In genomic region chr6:12309070-12309469, GRCh38 we compare ENCODE assay signal across 35 cellular contexts. TPM values are rescaled to one million over a fixed set of nuclear protein-coding genes. Genes with fewer than 3 reads are reported as not detected.
DNase-seq lines count a peak whose midpoint lies in the region; ATAC-seq, FAIRE-seq and TF ChIP-seq lines count a peak whose summit lies in the region.
"Had no signal": no experiment of that assay in that cellular context is flagged by ENCODE, and none has a peak within 500 bp of the region (broad histone marks: within the 10 kb centered on the region; RNA-seq: fewer than 3 reads in every experiment).

No MANE protein-coding gene starts in this region.

- H3K36me3 ChIP-seq in HepG2 (replicated peaks in 1 of 2; ENCODE audit: control insufficient read depth in 1 of 2, insufficient read depth in 2 of 2, low read length in 2 of 2) (no peaks in the 10 kb centered on the region), right lobe of liver (no peaks in the 10 kb centered on the region), Panc1 (ENCODE audit: control insufficient read depth, insufficient read depth, low read length) (no peaks in the 10 kb centered on the region), esophagus muscularis mucosa (no peaks in the 10 kb centered on the region)
- H3K36me3 ChIP-seq: BE2C; BLaER1; BLaER1 treated with 17β-estradiol and CSF1 and Interleukin-3, amounts not matched to agents 10 nM and 100 nM had no signal

- intact Hi-C loops in HepG2 (cut with micrococcal nuclease; ENCODE audit: unreplicated experiment) (no loop called here), right lobe of liver (cut with DNase I) (no loop called here), Panc1 (cut with micrococcal nuclease; ENCODE audit: unreplicated experiment) (no loop called here), esophagus muscularis mucosa (cut with DNase I) (no loop called here), sciatic nerve (cut with DNase I) (no loop called here)

- H3K27ac ChIP-seq in HepG2 (ENCODE audit: extremely low read length, insufficient read depth, low read length) (no peak overlapping the region), right lobe of liver (no peak overlapping the region), A549 (peak overlapping the region; percentile 92 to 98), Panc1 (ENCODE audit: low read length) (peak overlapping the region; percentile 83; the same call in 1 of the 2 replicates), esophagus muscularis mucosa (replicated peaks in 1 of 4) (no peak overlapping the region)
- H3K27ac ChIP-seq: 22Rv1; BLaER1; BLaER1 treated with 17β-estradiol and CSF1 and Interleukin-3, amounts not matched to agents 10 nM and 100 nM; C4-2B had no signal

- H4K20me1 ChIP-seq in HepG2 (ENCODE audit: insufficient read depth, low read length), result no peaks in the 10 kb centered on the region
- H4K20me1 ChIP-seq: BLaER1; BLaER1 treated with 17β-estradiol and CSF1 and Interleukin-3, amounts not matched to agents 10 nM and 100 nM had no signal

- ATAC-seq in HepG2 (no peak), right lobe of liver (no peak), A549 (no peak), Panc1 (no peak), sciatic nerve (no peak)
- ATAC-seq: CD8-positive, alpha-beta T cell had no signal

- DNase-seq in HepG2 (ENCODE audit: low spot score), result no peak
- DNase-seq in right lobe of liver, result no peak
- DNase-seq in A549 (ENCODE audit: low read depth in 1 of 2, low spot score in 1 of 2), result peak in 1 of 2 experiments; percentile 52
- no peak for DNase-seq in Panc1 (ENCODE audit: low read depth, low spot score)
- peak; percentile 14 for DNase-seq in esophagus muscularis mucosa (ENCODE audit: extremely low spot score)
- DNase-seq in sciatic nerve (ENCODE audit: low spot score), result no peak
- DNase-seq in NCI-H2171 treated with DMSO at 0.1 percent for 48 hours (lab: John Stamatoyannopoulos, UW), result no peak
- DNase-seq in ureter (ENCODE audit: low spot score), result no peak
- DNase-seq: 8988T; ACHN; AML-193; BE2C; C1 segment of cervical spinal cord; Caco-2; Calu3; CD4-positive, alpha-beta memory T cell; CD4-positive, alpha-beta T cell; CD4-positive, CD25-positive, alpha-beta regulatory T cell; CD8-positive, alpha-beta memory T cell; CD8-positive, alpha-beta T cell; COR-L47; DMS 273 treated with DMSO at 0.1 percent for 48 hours; DMS153; DMS53; DMS79; DMS79 treated with DMSO at 0.1 percent for 48 hours; DND-41; EL had no signal

- H3K27me3 ChIP-seq in HepG2 (ENCODE audit: control insufficient read depth in 1 of 2, insufficient read depth in 2 of 2, low read length in 2 of 2) (no peaks in the 10 kb centered on the region), right lobe of liver (no peaks in the 10 kb centered on the region), Panc1 (ENCODE audit: control insufficient read depth, insufficient read depth, low read length) (no peaks in the 10 kb centered on the region), esophagus muscularis mucosa (no peaks in the 10 kb centered on the region)
- H3K27me3 ChIP-seq: BE2C; BLaER1; BLaER1 treated with 17β-estradiol and CSF1 and Interleukin-3, amounts not matched to agents 10 nM and 100 nM had no signal

- in situ Hi-C loops in HepG2 (cut with HindIII; ENCODE audit: extremely low pct_ligation_motif_present, low pct_unique_long_range_greater_than_20kb) (no loop called here), Panc1 (cut with HindIII; ENCODE audit: low pct_unique_long_range_greater_than_20kb, low sequenced_read_pairs) (no loop called here)

- H3K9me3 ChIP-seq in HepG2 (ENCODE audit: low read length), result no peaks in the 10 kb centered on the region
- H3K9me3 ChIP-seq in right lobe of liver, result no peaks in the 10 kb centered on the region
- no peaks in the 10 kb centered on the region for H3K9me3 ChIP-seq in A549
- no peaks in the 10 kb centered on the region for H3K9me3 ChIP-seq in Panc1 (ENCODE audit: control insufficient read depth, insufficient read depth, low read depth, low read length)
- H3K9me3 ChIP-seq in esophagus muscularis mucosa, result no peaks in the 10 kb centered on the region
- H3K9me3 ChIP-seq: BE2C, BLaER1, Caco-2 had no signal

- H3K4me1 ChIP-seq in HepG2 (ENCODE audit: insufficient read depth, low read length) (no peaks in the 10 kb centered on the region), right lobe of liver (no peaks in the 10 kb centered on the region), A549 (peaks cover 66% of the 10 kb centered on the region), Panc1 (ENCODE audit: control insufficient read depth, insufficient read depth, low read length) (peaks cover 16% of the 10 kb centered on the region), esophagus muscularis mucosa (peaks cover 0 to 2% (median 0%) of the 10 kb centered on the region in 4 donors)
- H3K4me1 ChIP-seq: BE2C, BLaER1, Caco-2 had no signal

- BruUV-seq in HepG2 (replicated peaks; lab: Mats Ljungman, UMichigan) (no TSS peak), Panc1 (replicated peaks; lab: Mats Ljungman, UMichigan) (no TSS peak)

- no peak for TF ChIP-seq POLR2A in HepG2 (IDR thresholded peaks at IDR 0.05; ENCODE audit: insufficient read depth in 1 of 2, low read depth in 2 of 2, low read length in 2 of 2)
- TF ChIP-seq POLR2A in right lobe of liver (IDR thresholded peaks at IDR 0.05), result no peak
- TF ChIP-seq POLR2A in A549 (IDR thresholded peaks at IDR 0.05; ENCODE audit: low read length), result no peak
- TF ChIP-seq POLR2A in esophagus muscularis mucosa (IDR thresholded peaks at IDR 0.05; ENCODE audit: low read depth), result no peak

- H3K4me2 ChIP-seq in HepG2 (ENCODE audit: low read depth, low read length) (no peak overlapping the region), A549 (peak overlapping the region; percentile 73)
- H3K4me2 ChIP-seq: BLaER1; BLaER1 treated with 17β-estradiol and CSF1 and Interleukin-3, amounts not matched to agents 10 nM and 100 nM had no signal

- POLR2A ChIA-PET in HepG2 (lab: Yijun Ruan, JAX) (no interaction called here), A549 (lab: Yijun Ruan, JAX) (interaction anchor here (0.6 kb wide), 1 partner anchor 15 kb away, joined by 5 read pairs; no protein-coding TSS in a partner anchor), Panc1 (lab: Charles Lee) (no interaction called here)

- no peak for TF ChIP-seq EP300 in HepG2 (IDR thresholded peaks at IDR 0.05; ENCODE audit: low read depth in 2 of 2, low read length in 2 of 2)
- TF ChIP-seq EP300 in HepG2 (CRISPR knock-in tag; IDR thresholded peaks at IDR 0.05; ENCODE audit: borderline replicate concordance), result no peak
- no peak for TF ChIP-seq EP300 in A549 (IDR thresholded peaks at IDR 0.05)
- no peak for TF ChIP-seq EP300 in esophagus muscularis mucosa (IDR thresholded peaks at IDR 0.05)

- CTCF ChIA-PET in HepG2 (lab: Yijun Ruan, JAX; ENCODE audit: low intra/inter-chr PET ratio, low total read pairs), result no interaction called here
- CTCF ChIA-PET in A549 (lab: Yijun Ruan, JAX), result interaction anchor here (1.0 to 2.6 kb wide), 6 partner anchors 11 to 297 kb away, joined by 3 to 17 read pairs (median 4); no protein-coding TSS in a partner anchor
- CTCF ChIA-PET in Panc1 (lab: Charles Lee), result no interaction called here

- H3K4me3 ChIP-seq in HepG2 (replicated peaks in 1 of 3; ENCODE audit: insufficient read depth in 1 of 3, low read depth in 2 of 3, low read length in 3 of 3) (no peak overlapping the region), right lobe of liver (no peak overlapping the region), A549 (peak overlapping the region; percentile 58), Panc1 (ENCODE audit: low read depth in 2 of 2, low read length in 2 of 2) (no peak overlapping the region), esophagus muscularis mucosa (no peak overlapping the region)
- H3K4me3 ChIP-seq: BLaER1; BLaER1 treated with 17β-estradiol and CSF1 and Interleukin-3, amounts not matched to agents 10 nM and 100 nM had no signal

- WGBS in HepG2 (ENCODE audit: low lambda C conversion rate), result 71% methylated on average over 2 of the region's 2 CpGs
- 100% methylated on average over 2 of the region's 2 CpGs for WGBS in right lobe of liver (ENCODE audit: insufficient coverage, low coverage, low lambda C conversion rate, missing lambda C conversion rate)
- 86% methylated on average over 2 of the region's 2 CpGs for WGBS in A549 (ENCODE audit: missing lambda C conversion rate)
- 100% methylated on average over 2 of the region's 2 CpGs for WGBS in esophagus muscularis mucosa

- H3K79me2 ChIP-seq in HepG2 (ENCODE audit: insufficient read depth, low read length), result no peaks in the 10 kb centered on the region

- no peak overlapping the region for H3K9ac ChIP-seq in HepG2 (ENCODE audit: insufficient read depth, low read depth, low read length)
- H3K9ac ChIP-seq: BLaER1; BLaER1 treated with 17β-estradiol and CSF1 and Interleukin-3, amounts not matched to agents 10 nM and 100 nM had no signal

- FAIRE-seq in HepG2 (lab: Jason Lieb, UNC), result no peak
- no peak for FAIRE-seq in A549 (lab: Jason Lieb, UNC)
- FAIRE-seq: A204.1, D721Med had no signal

- TF ChIP-seq RAD21 in HepG2 (CRISPR knock-in tag; IDR thresholded peaks at IDR 0.05) (no peak), A549 (conservative IDR thresholded peaks at IDR 0.05 in 1 of 2, IDR thresholded peaks at IDR 0.05 in 1 of 2) (no peak)

- TF ChIP-seq CTCF in HepG2 (CRISPR knock-in tag; IDR thresholded peaks at IDR 0.05) (no peak), right lobe of liver (IDR thresholded peaks at IDR 0.05) (no peak), A549 (IDR thresholded peaks at IDR 0.05) (no peak), Panc1 (IDR thresholded peaks at IDR 0.05) (no peak), esophagus muscularis mucosa (IDR thresholded peaks at IDR 0.05) (no peak)

- H2AFZ ChIP-seq in HepG2 (ENCODE audit: low read length), result no peak overlapping the region

RNA-seq across cellular contexts. Expression of gene EDN1, which starts 18.9 kb away (rescaled TPM):
- total RNA-seq in HepG2 (2016; rRNA removed; fragmentation: Illumina TruSeq; extraction: Trizol), result 0.15 and 0.21 TPM in 2 replicates
- total RNA-seq in HepG2 (2016; cell fraction: cytosol; rRNA removed; fragmentation: Illumina TruSeq; extraction: Trizol; ENCODE audit: low read depth), result 0.10 TPM in 1 of 2 replicates, not detected in the other
- 0.22 TPM in 1 of 2 replicates, not detected in the other for total RNA-seq in HepG2 (2016; cell fraction: insoluble cytoplasmic fraction; rRNA removed; fragmentation: Illumina TruSeq; extraction: Trizol)
- 0.07 and 0.22 TPM in 2 replicates for total RNA-seq in HepG2 (2016; cell fraction: membrane; rRNA removed; fragmentation: Illumina TruSeq; extraction: Trizol)
- total RNA-seq in HepG2 (2016; cell fraction: nucleus; rRNA removed; fragmentation: Illumina TruSeq; extraction: Trizol), result 0.25 and 0.53 TPM in 2 replicates
- 0.78 and 1.2 TPM in 2 replicates for polyA plus RNA-seq in HepG2 (2011; rRNA removed)
- polyA plus RNA-seq in HepG2 (2011; cell fraction: cytosol; rRNA removed), result 0.50 and 0.72 TPM in 2 replicates
- polyA plus RNA-seq in HepG2 (2011; cell fraction: nucleus; rRNA removed), result 1.3 TPM in 2 replicates
- polyA plus RNA-seq in HepG2 (2012), result 6.0 and 7.3 TPM in 2 replicates
- not detected in 2 replicates for polyA plus RNA-seq in HepG2 (2016; cell fraction: cytosol; fragmentation: Illumina TruSeq; extraction: Trizol; ENCODE audit: low read depth)
- polyA plus RNA-seq in HepG2 (2016; cell fraction: insoluble cytoplasmic fraction; fragmentation: Illumina TruSeq; extraction: Trizol; ENCODE audit: low read depth), result not detected in 2 replicates
- not detected in 2 replicates for polyA plus RNA-seq in HepG2 (2016; cell fraction: membrane; fragmentation: Illumina TruSeq; extraction: Trizol; ENCODE audit: low read depth)
- 0.90 and 1.3 TPM in 2 replicates for polyA plus RNA-seq in HepG2 (2016; cell fraction: nucleus; fragmentation: Illumina TruSeq; extraction: Trizol; ENCODE audit: insufficient read depth, low read depth)
- 1.0 TPM in 2 replicates for polyA minus RNA-seq in HepG2 (2011; rRNA and poly(A)+ RNA removed; ENCODE audit: low replicate concordance)
- polyA minus RNA-seq in HepG2 (2011; cell fraction: cytosol; rRNA and poly(A)+ RNA removed), result 0.30 and 0.88 TPM in 2 replicates
- 0.62 and 0.77 TPM in 2 replicates for polyA minus RNA-seq in HepG2 (2011; cell fraction: nucleus; rRNA and poly(A)+ RNA removed)
- 1 to 10 TPM in 3 of 6 experiments, under 1 TPM in 3; 0.18 to 6.8 (median 1.4) TPM for total RNA-seq in right lobe of liver
- polyA plus RNA-seq in A549 (2011; rRNA removed), result 67.1 and 87.4 TPM in 2 replicates
- 41.2 and 42.5 TPM in 2 replicates for polyA plus RNA-seq in A549 (2012; cell fraction: cytosol; rRNA removed)
- 54.7 and 61.3 TPM in 2 replicates for polyA plus RNA-seq in A549 (2012; cell fraction: nucleus; rRNA removed)
- 33.2 to 34.3 TPM (median 33.5 TPM) in 3 replicates for polyA plus RNA-seq in A549 (2017; fragmentation: RNase III; extraction: RNeasy Plus Mini Kit Qiagen cat#74134 plus additional on column Dnase treatment)
- polyA minus RNA-seq in A549 (2011; rRNA and poly(A)+ RNA removed), result 40.1 and 44.8 TPM in 2 replicates
- total RNA-seq in Panc1 (2021; ENCODE audit: unreplicated experiment), result 15.1 TPM
- polyA plus RNA-seq in Panc1 (2012; ENCODE audit: insufficient read length), result 18.0 TPM
- total RNA-seq in esophagus muscularis mucosa, result 10 to 100 TPM in 3 of 4 donors, 1 to 10 TPM in 1; 5.4 to 29.1 (median 23.0) TPM
- total RNA-seq in sciatic nerve, result 35.0 TPM
- total RNA-seq in ureter, result 4.3 TPM
- total RNA-seq: A673 had no signal
- polyA plus RNA-seq: CD4-positive, alpha-beta memory T cell; CD4-positive, CD25-positive, alpha-beta regulatory T cell; CD8-positive, alpha-beta memory T cell had no signal

Comparison
In these comparisons a context has a peak if more than half of its experiments do, and no peak if none do; other contexts are left out.
1. H3K27ac ChIP-seq: peak in A549 (2 of 2) and Panc1 (single experiment); none in HepG2 (single experiment), right lobe of liver (0 of 3) and esophagus muscularis mucosa (0 of 4).